Comparison of ENCODE assay signal across 1 cellular context in genomic region chr2:20091305-20091991, GRCh38.
TF ChIP-seq lines count a peak whose summit lies in the region.

No MANE protein-coding gene starts in this region.

TF ChIP-seq in GM23338, 12 proteins besides CTCF, POLR2A, EP300 and RAD21:
- TF ChIP-seq, protein P1, sequence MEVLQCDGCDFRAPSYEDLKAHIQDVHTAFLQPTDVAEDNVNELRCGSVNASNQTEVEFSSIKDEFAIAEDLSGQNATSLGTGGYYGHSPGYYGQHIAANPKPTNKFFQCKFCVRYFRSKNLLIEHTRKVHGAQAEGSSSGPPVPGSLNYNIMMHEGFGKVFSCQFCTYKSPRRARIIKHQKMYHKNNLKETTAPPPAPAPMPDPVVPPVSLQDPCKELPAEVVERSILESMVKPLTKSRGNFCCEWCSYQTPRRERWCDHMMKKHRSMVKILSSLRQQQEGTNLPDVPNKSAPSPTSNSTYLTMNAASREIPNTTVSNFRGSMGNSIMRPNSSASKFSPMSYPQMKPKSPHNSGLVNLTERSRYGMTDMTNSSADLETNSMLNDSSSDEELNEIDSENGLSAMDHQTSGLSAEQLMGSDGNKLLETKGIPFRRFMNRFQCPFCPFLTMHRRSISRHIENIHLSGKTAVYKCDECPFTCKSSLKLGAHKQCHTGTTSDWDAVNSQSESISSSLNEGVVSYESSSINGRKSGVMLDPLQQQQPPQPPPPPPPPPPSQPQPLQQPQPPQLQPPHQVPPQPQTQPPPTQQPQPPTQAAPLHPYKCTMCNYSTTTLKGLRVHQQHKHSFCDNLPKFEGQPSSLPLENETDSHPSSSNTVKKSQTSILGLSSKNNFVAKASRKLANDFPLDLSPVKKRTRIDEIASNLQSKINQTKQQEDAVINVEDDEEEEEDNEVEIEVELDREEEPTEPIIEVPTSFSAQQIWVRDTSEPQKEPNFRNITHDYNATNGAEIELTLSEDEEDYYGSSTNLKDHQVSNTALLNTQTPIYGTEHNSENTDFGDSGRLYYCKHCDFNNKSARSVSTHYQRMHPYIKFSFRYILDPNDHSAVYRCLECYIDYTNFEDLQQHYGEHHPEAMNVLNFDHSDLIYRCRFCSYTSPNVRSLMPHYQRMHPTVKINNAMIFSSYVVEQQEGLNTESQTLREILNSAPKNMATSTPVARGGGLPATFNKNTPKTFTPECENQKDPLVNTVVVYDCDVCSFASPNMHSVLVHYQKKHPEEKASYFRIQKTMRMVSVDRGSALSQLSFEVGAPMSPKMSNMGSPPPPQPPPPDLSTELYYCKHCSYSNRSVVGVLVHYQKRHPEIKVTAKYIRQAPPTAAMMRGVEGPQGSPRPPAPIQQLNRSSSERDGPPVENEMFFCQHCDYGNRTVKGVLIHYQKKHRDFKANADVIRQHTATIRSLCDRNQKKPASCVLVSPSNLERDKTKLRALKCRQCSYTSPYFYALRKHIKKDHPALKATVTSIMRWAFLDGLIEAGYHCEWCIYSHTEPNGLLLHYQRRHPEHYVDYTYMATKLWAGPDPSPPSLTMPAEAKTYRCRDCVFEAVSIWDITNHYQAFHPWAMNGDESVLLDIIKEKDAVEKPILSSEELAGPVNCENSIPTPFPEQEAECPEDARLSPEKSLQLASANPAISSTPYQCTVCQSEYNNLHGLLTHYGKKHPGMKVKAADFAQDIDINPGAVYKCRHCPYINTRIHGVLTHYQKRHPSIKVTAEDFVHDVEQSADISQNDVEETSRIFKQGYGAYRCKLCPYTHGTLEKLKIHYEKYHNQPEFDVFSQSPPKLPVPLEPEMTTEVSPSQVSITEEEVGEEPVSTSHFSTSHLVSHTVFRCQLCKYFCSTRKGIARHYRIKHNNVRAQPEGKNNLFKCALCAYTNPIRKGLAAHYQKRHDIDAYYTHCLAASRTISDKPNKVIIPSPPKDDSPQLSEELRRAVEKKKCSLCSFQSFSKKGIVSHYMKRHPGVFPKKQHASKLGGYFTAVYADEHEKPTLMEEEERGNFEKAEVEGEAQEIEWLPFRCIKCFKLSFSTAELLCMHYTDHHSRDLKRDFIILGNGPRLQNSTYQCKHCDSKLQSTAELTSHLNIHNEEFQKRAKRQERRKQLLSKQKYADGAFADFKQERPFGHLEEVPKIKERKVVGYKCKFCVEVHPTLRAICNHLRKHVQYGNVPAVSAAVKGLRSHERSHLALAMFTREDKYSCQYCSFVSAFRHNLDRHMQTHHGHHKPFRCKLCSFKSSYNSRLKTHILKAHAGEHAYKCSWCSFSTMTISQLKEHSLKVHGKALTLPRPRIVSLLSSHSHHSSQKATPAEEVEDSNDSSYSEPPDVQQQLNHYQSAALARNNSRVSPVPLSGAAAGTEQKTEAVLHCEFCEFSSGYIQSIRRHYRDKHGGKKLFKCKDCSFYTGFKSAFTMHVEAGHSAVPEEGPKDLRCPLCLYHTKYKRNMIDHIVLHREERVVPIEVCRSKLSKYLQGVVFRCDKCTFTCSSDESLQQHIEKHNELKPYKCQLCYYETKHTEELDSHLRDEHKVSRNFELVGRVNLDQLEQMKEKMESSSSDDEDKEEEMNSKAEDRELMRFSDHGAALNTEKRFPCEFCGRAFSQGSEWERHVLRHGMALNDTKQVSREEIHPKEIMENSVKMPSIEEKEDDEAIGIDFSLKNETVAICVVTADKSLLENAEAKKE (CRISPR knock-in tag; IDR thresholded peaks at IDR 0.05), result no peak
- TF ChIP-seq EZH2 (IDR thresholded peaks at IDR 0.05; ENCODE audit: low read depth, unreplicated experiment) (no peak), CREB1 (CRISPR knock-in tag; IDR thresholded peaks at IDR 0.05; ENCODE audit: low read depth) (no peak), ZNF331 (CRISPR knock-in tag; IDR thresholded peaks at IDR 0.05; ENCODE audit: low read depth) (no peak), ZNF114 (CRISPR knock-in tag; IDR thresholded peaks at IDR 0.05) (no peak), EZH2phosphoT487 (IDR thresholded peaks at IDR 0.05; ENCODE audit: unreplicated experiment) (no peak), STAT1 (IDR thresholded peaks at IDR 0.05; ENCODE audit: unreplicated experiment) (no peak), JUNB (IDR thresholded peaks at IDR 0.05; ENCODE audit: unreplicated experiment) (no peak), POLR2AphosphoS5 (IDR thresholded peaks at IDR 0.05; ENCODE audit: low read depth) (no peak), NANOG (IDR thresholded peaks at IDR 0.05; ENCODE audit: borderline replicate concordance) (no peak)
- TF ChIP-seq, protein P2, sequence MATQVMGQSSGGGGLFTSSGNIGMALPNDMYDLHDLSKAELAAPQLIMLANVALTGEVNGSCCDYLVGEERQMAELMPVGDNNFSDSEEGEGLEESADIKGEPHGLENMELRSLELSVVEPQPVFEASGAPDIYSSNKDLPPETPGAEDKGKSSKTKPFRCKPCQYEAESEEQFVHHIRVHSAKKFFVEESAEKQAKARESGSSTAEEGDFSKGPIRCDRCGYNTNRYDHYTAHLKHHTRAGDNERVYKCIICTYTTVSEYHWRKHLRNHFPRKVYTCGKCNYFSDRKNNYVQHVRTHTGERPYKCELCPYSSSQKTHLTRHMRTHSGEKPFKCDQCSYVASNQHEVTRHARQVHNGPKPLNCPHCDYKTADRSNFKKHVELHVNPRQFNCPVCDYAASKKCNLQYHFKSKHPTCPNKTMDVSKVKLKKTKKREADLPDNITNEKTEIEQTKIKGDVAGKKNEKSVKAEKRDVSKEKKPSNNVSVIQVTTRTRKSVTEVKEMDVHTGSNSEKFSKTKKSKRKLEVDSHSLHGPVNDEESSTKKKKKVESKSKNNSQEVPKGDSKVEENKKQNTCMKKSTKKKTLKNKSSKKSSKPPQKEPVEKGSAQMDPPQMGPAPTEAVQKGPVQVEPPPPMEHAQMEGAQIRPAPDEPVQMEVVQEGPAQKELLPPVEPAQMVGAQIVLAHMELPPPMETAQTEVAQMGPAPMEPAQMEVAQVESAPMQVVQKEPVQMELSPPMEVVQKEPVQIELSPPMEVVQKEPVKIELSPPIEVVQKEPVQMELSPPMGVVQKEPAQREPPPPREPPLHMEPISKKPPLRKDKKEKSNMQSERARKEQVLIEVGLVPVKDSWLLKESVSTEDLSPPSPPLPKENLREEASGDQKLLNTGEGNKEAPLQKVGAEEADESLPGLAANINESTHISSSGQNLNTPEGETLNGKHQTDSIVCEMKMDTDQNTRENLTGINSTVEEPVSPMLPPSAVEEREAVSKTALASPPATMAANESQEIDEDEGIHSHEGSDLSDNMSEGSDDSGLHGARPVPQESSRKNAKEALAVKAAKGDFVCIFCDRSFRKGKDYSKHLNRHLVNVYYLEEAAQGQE (IDR thresholded peaks at IDR 0.05; ENCODE audit: unreplicated experiment), result no peak
- TF ChIP-seq, protein P3, sequence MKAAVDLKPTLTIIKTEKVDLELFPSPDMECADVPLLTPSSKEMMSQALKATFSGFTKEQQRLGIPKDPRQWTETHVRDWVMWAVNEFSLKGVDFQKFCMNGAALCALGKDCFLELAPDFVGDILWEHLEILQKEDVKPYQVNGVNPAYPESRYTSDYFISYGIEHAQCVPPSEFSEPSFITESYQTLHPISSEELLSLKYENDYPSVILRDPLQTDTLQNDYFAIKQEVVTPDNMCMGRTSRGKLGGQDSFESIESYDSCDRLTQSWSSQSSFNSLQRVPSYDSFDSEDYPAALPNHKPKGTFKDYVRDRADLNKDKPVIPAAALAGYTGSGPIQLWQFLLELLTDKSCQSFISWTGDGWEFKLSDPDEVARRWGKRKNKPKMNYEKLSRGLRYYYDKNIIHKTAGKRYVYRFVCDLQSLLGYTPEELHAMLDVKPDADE (IDR thresholded peaks at IDR 0.05), result no peak
TF ChIP-seq in GM23338: peak in this region for 0.
